Comparison of ENCODE assay signal across 13 cellular contexts in the genomic region with DNA sequence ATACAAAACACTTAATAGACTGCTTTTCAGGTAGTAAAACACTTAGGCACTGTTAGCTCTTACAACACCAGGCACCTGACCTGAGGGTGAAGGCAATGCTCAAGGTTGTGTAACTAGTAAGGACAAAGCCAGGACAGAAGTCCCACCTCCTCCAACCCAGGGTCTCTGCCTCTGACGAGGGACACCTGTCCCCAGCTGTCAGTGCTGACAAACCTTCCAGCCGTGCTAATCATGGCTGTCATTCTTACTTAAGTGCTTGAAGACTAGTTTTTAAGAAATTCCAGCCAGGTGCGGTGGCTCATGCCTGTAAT.
A peak's percentile ranks its signal among the peaks of the same experiment; 100 is the strongest.
DNase-seq lines count a peak whose midpoint lies in the region; ATAC-seq and TF ChIP-seq lines count a peak whose summit lies in the region.
"Had no signal": no experiment of that assay in that cellular context is flagged by ENCODE, and none has a peak within 500 bp of the region (broad histone marks: within the 10 kb centered on the region; RNA-seq: fewer than 3 reads in every experiment).

No MANE protein-coding gene starts in this region.

- H3K4me3 ChIP-seq in GM06990 (replicated peaks; ENCODE audit: low read depth, low read length) (no peak overlapping the region), OCI-LY1 (ENCODE audit: low read depth, low read length, poor library complexity, severe bottlenecking) (no peak overlapping the region), left lung (no peak overlapping the region), upper lobe of left lung (no peak overlapping the region), SK-N-SH (ENCODE audit: low read depth in 2 of 2, low read length in 1 of 2) (no peak overlapping the region)
- H3K4me3 ChIP-seq: GM23248, HAP-1, MG63, Peyer's patch had no signal

- H3K4me2 ChIP-seq in OCI-LY1 (ENCODE audit: low read length) (no peak overlapping the region), SK-N-SH (no peak overlapping the region)

- H3K27ac ChIP-seq in OCI-LY1 (ENCODE audit: low read depth, low read length, poor library complexity, severe bottlenecking) = peak overlapping the region; percentile 62
- H3K27ac ChIP-seq in left lung = peak overlapping the region in 1 of 2 donors; percentile 26
- H3K27ac ChIP-seq in upper lobe of left lung = no peak overlapping the region
- no peak overlapping the region for H3K27ac ChIP-seq in SK-N-SH (ENCODE audit: low read depth in 2 of 2, low read length in 1 of 2)
- H3K27ac ChIP-seq: GM23248, HL-60, Peyer's patch had no signal

- POLR2A ChIA-PET in SK-N-SH (lab: Yijun Ruan, JAX) = interaction anchor here (0.8 to 1.0 kb wide), 2 partner anchors 247 to 660 kb away, joined by 3 read pairs; no protein-coding TSS in a partner anchor

- H3K9me3 ChIP-seq in OCI-LY1 (ENCODE audit: low read length) = no peaks in the 10 kb centered on the region
- no peaks in the 10 kb centered on the region for H3K9me3 ChIP-seq in left lung
- no peaks in the 10 kb centered on the region for H3K9me3 ChIP-seq in upper lobe of left lung
- no peaks in the 10 kb centered on the region for H3K9me3 ChIP-seq in SK-N-SH
- H3K9me3 ChIP-seq: HAP-1, MG63, Peyer's patch had no signal

- no peaks in the 10 kb centered on the region for H3K9me2 ChIP-seq in OCI-LY1 (ENCODE audit: low read depth, low read length)
- no peaks in the 10 kb centered on the region for H3K9me2 ChIP-seq in SK-N-SH

- H2AFZ ChIP-seq in OCI-LY1 (ENCODE audit: low read length) (no peak overlapping the region), SK-N-SH (ENCODE audit: low read depth) (no peak overlapping the region)
- H2AFZ ChIP-seq: GM23248 had no signal

- no peak for TF ChIP-seq RAD21 in SK-N-SH (IDR thresholded peaks at IDR 0.05; ENCODE audit: low read length)

- H3K9ac ChIP-seq in OCI-LY1 (ENCODE audit: low read length) = no peak overlapping the region; the same call in 1 of the 2 replicates
- H3K9ac ChIP-seq in SK-N-SH = no peak overlapping the region
- H3K9ac ChIP-seq: GM23248 had no signal

- H3K4me1 ChIP-seq in OCI-LY1 (ENCODE audit: insufficient read depth, low read length, severe bottlenecking) = peaks cover 50% of the 10 kb centered on the region
- peaks cover 0 to 5% of the 10 kb centered on the region in 2 donors for H3K4me1 ChIP-seq in left lung
- peaks cover 0 to 10% (median 0%) of the 10 kb centered on the region in 4 donors for H3K4me1 ChIP-seq in upper lobe of left lung
- no peaks in the 10 kb centered on the region for H3K4me1 ChIP-seq in SK-N-SH (ENCODE audit: control insufficient read depth in 1 of 2, insufficient read depth in 2 of 2, low read depth in 1 of 2, low read length in 1 of 2)
- H3K4me1 ChIP-seq: HAP-1, Peyer's patch had no signal

- H3K27me3 ChIP-seq in GM06990 (replicated peaks; ENCODE audit: control insufficient read depth, insufficient read depth, low read length) (no peaks in the 10 kb centered on the region), OCI-LY1 (ENCODE audit: insufficient read depth, low read length) (no peaks in the 10 kb centered on the region), left lung (no peaks in the 10 kb centered on the region), upper lobe of left lung (no peaks in the 10 kb centered on the region), SK-N-SH (ENCODE audit: insufficient read depth) (no peaks in the 10 kb centered on the region)
- H3K27me3 ChIP-seq: MG63, Peyer's patch had no signal

- CTCF ChIA-PET in SK-N-SH (lab: Yijun Ruan, JAX) = interaction anchor here (0.6 to 4.4 kb wide), 51 partner anchors 10 to 1239 kb away, joined by 3 to 54 read pairs (median 4); a partner anchor contains a TSS

- DNase-seq in GM06990 (ENCODE audit: extremely low read depth, insufficient read length) = peak; percentile 20
- DNase-seq in left lung = peak in 1 of 2 donors; percentile 36
- peak in 1 of 2 donors; percentile 68 for DNase-seq in upper lobe of left lung
- no peak for DNase-seq in SK-N-SH
- DNase-seq in ureter (ENCODE audit: low spot score) = no peak
- DNase-seq: MG63, NCI-H1048, Peyer's patch had no signal

- peaks cover 16% of the 10 kb centered on the region for H3F3A ChIP-seq in OCI-LY1 (ENCODE audit: insufficient read depth, low read length)
- H3F3A ChIP-seq in SK-N-SH (replicated peaks; ENCODE audit: insufficient read depth) = no peaks in the 10 kb centered on the region

- H4K20me1 ChIP-seq in OCI-LY1 (ENCODE audit: insufficient read depth, low read length) (no peaks in the 10 kb centered on the region), SK-N-SH (ENCODE audit: insufficient read depth) (no peaks in the 10 kb centered on the region)

- no peak for TF ChIP-seq POLR2A in upper lobe of left lung (IDR thresholded peaks at IDR 0.05)

- TF ChIP-seq CTCF in GM06990 (IDR thresholded peaks at IDR 0.05; ENCODE audit: insufficient read depth, low read length, poor library complexity, severe bottlenecking) (no peak), OCI-LY1 (IDR thresholded peaks at IDR 0.05; ENCODE audit: low read length) (no peak), left lung (IDR thresholded peaks at IDR 0.05) (no peak), upper lobe of left lung (IDR thresholded peaks at IDR 0.05) (no peak), SK-N-SH (IDR thresholded peaks at IDR 0.05) (no peak)

- peak; percentile 81 for ATAC-seq in left lung
- ATAC-seq in upper lobe of left lung (ENCODE audit: low FRiP score in 2 of 2) = peak; percentile 5 to 61
- no peak for ATAC-seq in HG03159 (IDR thresholded peaks at IDR 0.05; ENCODE audit: unreplicated experiment)

- no peaks in the 10 kb centered on the region for H3K36me3 ChIP-seq in GM06990 (ENCODE audit: control insufficient read depth, insufficient read depth, low read length)
- no peaks in the 10 kb centered on the region for H3K36me3 ChIP-seq in OCI-LY1 (ENCODE audit: insufficient read depth, low read length)
- H3K36me3 ChIP-seq in left lung = no peaks in the 10 kb centered on the region
- no peaks in the 10 kb centered on the region for H3K36me3 ChIP-seq in upper lobe of left lung
- H3K36me3 ChIP-seq in SK-N-SH (replicated peaks in 1 of 2; ENCODE audit: control insufficient read depth in 1 of 2, insufficient read depth in 2 of 2, low read length in 1 of 2) = no peaks in the 10 kb centered on the region
- H3K36me3 ChIP-seq: HAP-1, MG63, Peyer's patch had no signal

- intact Hi-C loops in left lung (cut with DNase I) = loop anchor here in 1 of 2 donors (10.0 kb wide), 2 partner anchors 660 to 910 kb away; no protein-coding TSS in a partner anchor

- 73 to 90% methylated on average over 3 of the region's 3 CpGs for WGBS in upper lobe of left lung, 2 donors
- 90% methylated on average over 2 of the region's 3 CpGs for WGBS in SK-N-SH (ENCODE audit: low lambda C conversion rate)

- H3K79me2 ChIP-seq in OCI-LY1 (ENCODE audit: insufficient read depth, low read length) (no peaks in the 10 kb centered on the region), SK-N-SH (ENCODE audit: insufficient read depth) (no peaks in the 10 kb centered on the region)

- TF ChIP-seq EP300 in upper lobe of left lung (IDR thresholded peaks at IDR 0.05) (no peak), SK-N-SH (IDR thresholded peaks at IDR 0.05; ENCODE audit: borderline replicate concordance in 1 of 2, low read depth in 1 of 2, low read length in 1 of 2) (no peak)

TF ChIP-seq in SK-N-SH, 30 proteins besides CTCF, POLR2A, EP300 and RAD21 (continues in another document):
- TF ChIP-seq EZH2phosphoT487 (IDR thresholded peaks at IDR 0.05; ENCODE audit: borderline replicate concordance, low read depth) (no peak), NFIC (IDR thresholded peaks at IDR 0.05; ENCODE audit: borderline replicate concordance) (no peak), TEAD4 (IDR thresholded peaks at IDR 0.05; ENCODE audit: borderline replicate concordance, insufficient read depth) (no peak), ELF1 (IDR thresholded peaks at IDR 0.05) (no peak), SIN3A (IDR thresholded peaks at IDR 0.05; ENCODE audit: borderline replicate concordance, low read depth, low read length) (no peak), TAF1 (IDR thresholded peaks at IDR 0.05; ENCODE audit: borderline replicate concordance, low read depth, low read length) (no peak), GABPA (IDR thresholded peaks at IDR 0.05; ENCODE audit: low read depth) (no peak)
- TF ChIP-seq, protein P1, sequence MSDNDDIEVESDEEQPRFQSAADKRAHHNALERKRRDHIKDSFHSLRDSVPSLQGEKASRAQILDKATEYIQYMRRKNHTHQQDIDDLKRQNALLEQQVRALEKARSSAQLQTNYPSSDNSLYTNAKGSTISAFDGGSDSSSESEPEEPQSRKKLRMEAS (IDR thresholded peaks at IDR 0.05; ENCODE audit: low read depth) = no peak
- TF ChIP-seq, protein P2, sequence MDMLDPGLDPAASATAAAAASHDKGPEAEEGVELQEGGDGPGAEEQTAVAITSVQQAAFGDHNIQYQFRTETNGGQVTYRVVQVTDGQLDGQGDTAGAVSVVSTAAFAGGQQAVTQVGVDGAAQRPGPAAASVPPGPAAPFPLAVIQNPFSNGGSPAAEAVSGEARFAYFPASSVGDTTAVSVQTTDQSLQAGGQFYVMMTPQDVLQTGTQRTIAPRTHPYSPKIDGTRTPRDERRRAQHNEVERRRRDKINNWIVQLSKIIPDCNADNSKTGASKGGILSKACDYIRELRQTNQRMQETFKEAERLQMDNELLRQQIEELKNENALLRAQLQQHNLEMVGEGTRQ (IDR thresholded peaks at IDR 0.05; ENCODE audit: borderline replicate concordance, low read depth, low read length) = no peak
- TF ChIP-seq, protein P3, sequence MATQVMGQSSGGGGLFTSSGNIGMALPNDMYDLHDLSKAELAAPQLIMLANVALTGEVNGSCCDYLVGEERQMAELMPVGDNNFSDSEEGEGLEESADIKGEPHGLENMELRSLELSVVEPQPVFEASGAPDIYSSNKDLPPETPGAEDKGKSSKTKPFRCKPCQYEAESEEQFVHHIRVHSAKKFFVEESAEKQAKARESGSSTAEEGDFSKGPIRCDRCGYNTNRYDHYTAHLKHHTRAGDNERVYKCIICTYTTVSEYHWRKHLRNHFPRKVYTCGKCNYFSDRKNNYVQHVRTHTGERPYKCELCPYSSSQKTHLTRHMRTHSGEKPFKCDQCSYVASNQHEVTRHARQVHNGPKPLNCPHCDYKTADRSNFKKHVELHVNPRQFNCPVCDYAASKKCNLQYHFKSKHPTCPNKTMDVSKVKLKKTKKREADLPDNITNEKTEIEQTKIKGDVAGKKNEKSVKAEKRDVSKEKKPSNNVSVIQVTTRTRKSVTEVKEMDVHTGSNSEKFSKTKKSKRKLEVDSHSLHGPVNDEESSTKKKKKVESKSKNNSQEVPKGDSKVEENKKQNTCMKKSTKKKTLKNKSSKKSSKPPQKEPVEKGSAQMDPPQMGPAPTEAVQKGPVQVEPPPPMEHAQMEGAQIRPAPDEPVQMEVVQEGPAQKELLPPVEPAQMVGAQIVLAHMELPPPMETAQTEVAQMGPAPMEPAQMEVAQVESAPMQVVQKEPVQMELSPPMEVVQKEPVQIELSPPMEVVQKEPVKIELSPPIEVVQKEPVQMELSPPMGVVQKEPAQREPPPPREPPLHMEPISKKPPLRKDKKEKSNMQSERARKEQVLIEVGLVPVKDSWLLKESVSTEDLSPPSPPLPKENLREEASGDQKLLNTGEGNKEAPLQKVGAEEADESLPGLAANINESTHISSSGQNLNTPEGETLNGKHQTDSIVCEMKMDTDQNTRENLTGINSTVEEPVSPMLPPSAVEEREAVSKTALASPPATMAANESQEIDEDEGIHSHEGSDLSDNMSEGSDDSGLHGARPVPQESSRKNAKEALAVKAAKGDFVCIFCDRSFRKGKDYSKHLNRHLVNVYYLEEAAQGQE (IDR thresholded peaks at IDR 0.05; ENCODE audit: low read depth, low read length) = no peak
